24 cellular contexts compared by ENCODE assay signal in genomic region chr19:11860721-11861120, GRCh38. TPM values are rescaled to one million over a fixed set of nuclear protein-coding genes. Genes with fewer than 3 reads are reported as not detected.
DNase-seq lines count a peak whose midpoint lies in the region; ATAC-seq, FAIRE-seq and TF ChIP-seq lines count a peak whose summit lies in the region.
"Had no signal": no experiment of that assay in that cellular context is flagged by ENCODE, and none has a peak within 500 bp of the region (broad histone marks: within the 10 kb centered on the region; RNA-seq: fewer than 3 reads in every experiment).

No MANE protein-coding gene starts in this region.

- no peak for TF ChIP-seq CTCF in K562 (IDR thresholded peaks at IDR 0.05 in 2 of 3, conservative IDR thresholded peaks at IDR 0.05 in 1 of 3; ENCODE audit: insufficient read depth in 2 of 3, low read depth in 1 of 3, low read length in 3 of 3)

- no peak overlapping the region for H3K4ac ChIP-seq in trophoblast cell (ENCODE audit: low read depth, low read length)

- intact Hi-C loops in K562 (cut with micrococcal nuclease), result no loop called here
- intact Hi-C loops in left cardiac atrium (cut with DNase I), result no loop called here

- in situ Hi-C loops in K562 (cut with MboI), result no loop called here

- H3K79me2 ChIP-seq in K562 (ENCODE audit: control insufficient read depth, insufficient read depth, low read length), result no peaks in the 10 kb centered on the region
- H3K79me2 ChIP-seq in trophoblast cell (ENCODE audit: control insufficient read depth, insufficient read depth, low read length, poor library complexity), result no peaks in the 10 kb centered on the region

- no TSS peak for BruUV-seq in K562 (replicated peaks; lab: Mats Ljungman, UMichigan)

- peaks cover 100% of the 10 kb centered on the region for H3K9me3 ChIP-seq in BLaER1
- no peaks in the 10 kb centered on the region for H3K9me3 ChIP-seq in K562 (replicated peaks; ENCODE audit: control insufficient read depth, insufficient read depth, low read depth, low read length)
- peaks cover 8% of the 10 kb centered on the region for H3K9me3 ChIP-seq in trophoblast cell (ENCODE audit: insufficient read depth, low read depth, low read length)

- TF ChIP-seq POLR2A in K562 (conservative IDR thresholded peaks at IDR 0.05), result no peak

- no peaks in the 10 kb centered on the region for H3K79me1 ChIP-seq in trophoblast cell (ENCODE audit: low read length)

- H3K4me2 ChIP-seq in BLaER1, result no peak overlapping the region
- H3K4me2 ChIP-seq in K562 (ENCODE audit: insufficient read depth, low read length), result no peak overlapping the region
- no peak overlapping the region for H3K4me2 ChIP-seq in trophoblast cell (ENCODE audit: low read length)
- H3K4me2 ChIP-seq: A549 had no signal

- no peak for TF ChIP-seq EP300 in K562 (IDR thresholded peaks at IDR 0.05; ENCODE audit: low read length)

- no peak overlapping the region for H4K12ac ChIP-seq in trophoblast cell (ENCODE audit: low read depth, low read length)

- H3K4me3 ChIP-seq in BLaER1 (0 out of 2 replicates have a peak overlapping the region, but pooled peaks have one; percentile 18), K562 (no peak overlapping the region), trophoblast cell (ENCODE audit: low read depth, low read length) (no peak overlapping the region)
- H3K4me3 ChIP-seq: A549, GM12878 had no signal

- H3K18ac ChIP-seq in trophoblast cell (ENCODE audit: low read length), result no peak overlapping the region

- no peak overlapping the region for H2BK12ac ChIP-seq in trophoblast cell (ENCODE audit: low read length)

- POLR2A ChIA-PET in K562 (lab: Yijun Ruan, JAX), result interaction anchor here (0.7 kb wide), 1 partner anchor 504 kb away, joined by 3 read pairs; no protein-coding TSS in a partner anchor

- H2AFZ ChIP-seq in K562 (ENCODE audit: low read depth, low read length), result no peak overlapping the region
- no peak overlapping the region for H2AFZ ChIP-seq in trophoblast cell (ENCODE audit: insufficient read depth, low read length, poor library complexity)

- CTCF ChIA-PET in K562 (lab: Yijun Ruan, JAX; ENCODE audit: low intra/inter-chr PET ratio), result no interaction called here

- TF ChIP-seq RAD21 in K562 (CRISPR knock-in tag; conservative IDR thresholded peaks at IDR 0.05 in 1 of 2, IDR thresholded peaks at IDR 0.05 in 1 of 2), result no peak

- no peaks in the 10 kb centered on the region for H3K4me1 ChIP-seq in BLaER1
- H3K4me1 ChIP-seq in K562 (replicated peaks in 1 of 2; ENCODE audit: control insufficient read depth in 2 of 2, insufficient read depth in 2 of 2, low read length in 2 of 2), result no peaks in the 10 kb centered on the region
- H3K4me1 ChIP-seq in trophoblast cell (ENCODE audit: control insufficient read depth in 1 of 2, insufficient read depth in 2 of 2, low read length in 2 of 2), result no peaks in the 10 kb centered on the region
- H3K4me1 ChIP-seq: A549 had no signal

- ATAC-seq in K562 (no peak), left cardiac atrium (no peak), HG02973 (IDR thresholded peaks at IDR 0.05; ENCODE audit: unreplicated experiment) (no peak)
- ATAC-seq: A549, GM12878 had no signal

- H3K9ac ChIP-seq in BLaER1 (no peak overlapping the region), K562 (ENCODE audit: insufficient read depth in 1 of 2, low read depth in 2 of 2, low read length in 2 of 2) (no peak overlapping the region), trophoblast cell (ENCODE audit: low read length) (no peak overlapping the region)

- no peak for FAIRE-seq in K562 (lab: Jason Lieb, UNC)
- FAIRE-seq: A549, GM12878, GM12892, GM18507 had no signal

- H4K20me1 ChIP-seq in BLaER1, result peaks cover 45% of the 10 kb centered on the region; the same call in 1 of the 2 replicates
- H4K20me1 ChIP-seq in K562 (replicated peaks; ENCODE audit: control insufficient read depth, insufficient read depth, low read length), result no peaks in the 10 kb centered on the region

- DNase-seq in K562 (ENCODE audit: extremely low read depth in 1 of 4, low spot score in 3 of 4) (no peak), trophoblast cell (peak; percentile 81 to 90), left cardiac atrium (no peak)
- DNase-seq: AML-193; C1 segment of cervical spinal cord; CD4-positive, alpha-beta memory T cell; CD4-positive, CD25-positive, alpha-beta regulatory T cell; CD8-positive, alpha-beta memory T cell; COR-L47; DMS 273 treated with DMSO at 0.1 percent for 48 hours; DMS153; DMS53; DMS79; DND-41; EL; GDM1 had no signal

- no peak overlapping the region for H4K91ac ChIP-seq in trophoblast cell (ENCODE audit: low read depth, low read length)

- H3K27ac ChIP-seq in BLaER1 (no peak overlapping the region), K562 (ENCODE audit: extremely low read depth, low read depth, low read length) (no peak overlapping the region), trophoblast cell (ENCODE audit: low read depth, low read length) (no peak overlapping the region)
- H3K27ac ChIP-seq: 22Rv1, A549 had no signal

- H3K23ac ChIP-seq in trophoblast cell (ENCODE audit: low read length), result no peak overlapping the region

- no peak overlapping the region for H2AK5ac ChIP-seq in trophoblast cell (ENCODE audit: low read length)

- H3K36me3 ChIP-seq in BLaER1 (peaks cover 100% of the 10 kb centered on the region), K562 (ENCODE audit: control insufficient read depth, insufficient read depth, low read length) (no peaks in the 10 kb centered on the region), trophoblast cell (ENCODE audit: control insufficient read depth in 1 of 2, insufficient read depth in 2 of 2, low read length in 2 of 2) (no peaks in the 10 kb centered on the region)

- H3K27me3 ChIP-seq in BLaER1 (no peaks in the 10 kb centered on the region), K562 (ENCODE audit: control insufficient read depth in 2 of 2, insufficient read depth in 2 of 2, low read length in 2 of 2) (peaks cover 5 to 18% of the 10 kb centered on the region in 2 experiments), trophoblast cell (ENCODE audit: insufficient read depth, low read length) (no peaks in the 10 kb centered on the region)

- no peak overlapping the region for H2BK120ac ChIP-seq in trophoblast cell (ENCODE audit: insufficient read depth, low read length, poor library complexity)

- no peak overlapping the region for H2BK5ac ChIP-seq in trophoblast cell (ENCODE audit: low read depth, low read length, poor library complexity)

- WGBS in K562 (ENCODE audit: insufficient coverage, low coverage, missing lambda C conversion rate), result 2% methylated on average over 7 of the region's 7 CpGs
- WGBS in trophoblast cell (ENCODE audit: extremely low coverage, insufficient coverage, insufficient read length), result no CpG with 5 or more reads among the region's 7 CpGs

- H3K14ac ChIP-seq in trophoblast cell (ENCODE audit: low read length), result no peak overlapping the region

- no peak overlapping the region for H4K8ac ChIP-seq in trophoblast cell (ENCODE audit: low read depth, low read length)

- H3K9me1 ChIP-seq in K562 (ENCODE audit: control insufficient read depth, insufficient read depth, low read length), result no peaks in the 10 kb centered on the region

RNA-seq across cellular contexts. Expression of gene ZNF439, which starts 12.2 kb away (rescaled TPM):
- total RNA-seq in K562 (2011; cell fraction: chromatin; rRNA removed; ENCODE audit: low replicate concordance), result 0.30 and 0.46 TPM in 2 replicates
- 0.17 and 0.26 TPM in 2 replicates for total RNA-seq in K562 (2011; cell fraction: nucleolus; rRNA removed)
- 0.29 and 0.46 TPM in 2 replicates for total RNA-seq in K562 (2011; cell fraction: nucleoplasm; rRNA removed)
- 0.18 TPM in 1 of 2 replicates, not detected in the other for total RNA-seq in K562 (2014; rRNA removed)
- total RNA-seq in K562 (2014; rRNA removed; fragmentation: Illumina TruSeq; extraction: Trizol), result 0.11 and 0.13 TPM in 2 replicates
- total RNA-seq in K562 (2015; rRNA removed; fragmentation: Illumina TruSeq; extraction: Trizol), result not detected in 2 replicates
- 0.11 TPM in 2 replicates for total RNA-seq in K562 (2021)
- polyA plus RNA-seq in K562 (2011; rRNA removed), result 0.10 and 0.16 TPM in 2 replicates
- polyA plus RNA-seq in K562 (2011; cell fraction: cytosol; rRNA removed), result not detected in 2 replicates
- 0.06 and 0.11 TPM in 2 replicates for polyA plus RNA-seq in K562 (2011; cell fraction: nucleus; rRNA removed)
- 0.04 and 0.07 TPM in 2 replicates for polyA plus RNA-seq in K562 (2012)
- 0.07 TPM in 1 of 2 replicates, not detected in the other for polyA plus RNA-seq in K562 (2014; fragmentation: Illumina TruSeq; extraction: Trizol)
- under 1 TPM in 1 of 2 experiments, not detected in 1; 0.04 TPM for polyA plus RNA-seq in K562 (2014; fragmentation: Nextera tagmentation; extraction: Ambion mirVana)
- polyA plus RNA-seq in K562 (2014; rRNA removed), result not detected in 2 replicates
- 0.07 and 0.33 TPM in 2 replicates for polyA minus RNA-seq in K562 (2011; rRNA and poly(A)+ RNA removed)
- polyA minus RNA-seq in K562 (2011; cell fraction: cytosol; rRNA and poly(A)+ RNA removed), result not detected in 2 replicates
- not detected in 2 replicates for polyA minus RNA-seq in K562 (2011; cell fraction: nucleus; rRNA and poly(A)+ RNA removed)
- polyA plus RNA-seq in trophoblast cell (2013), result 0.64 and 0.71 TPM in 2 replicates
- total RNA-seq in left cardiac atrium, result 1 to 10 TPM; 4.1 to 4.2 TPM
- total RNA-seq: A172 had no signal
- polyA plus RNA-seq: A549 had no signal

RNA-seq across cellular contexts. Expression of gene ZNF69, which starts 26.9 kb away (rescaled TPM):
- total RNA-seq in K562 (2011; cell fraction: chromatin; rRNA removed; ENCODE audit: low replicate concordance), result 6.6 and 20.9 TPM in 2 replicates
- 4.0 and 7.0 TPM in 2 replicates for total RNA-seq in K562 (2011; cell fraction: nucleolus; rRNA removed)
- total RNA-seq in K562 (2011; cell fraction: nucleoplasm; rRNA removed), result 8.7 and 10.8 TPM in 2 replicates
- total RNA-seq in K562 (2014; rRNA removed) (2.2 and 2.3 TPM in 2 replicates), K562 (2014; rRNA removed; fragmentation: Illumina TruSeq; extraction: Trizol) (5.0 and 5.4 TPM in 2 replicates), K562 (2015; rRNA removed; fragmentation: Illumina TruSeq; extraction: Trizol) (4.6 and 5.4 TPM in 2 replicates), K562 (2021) (2.6 and 4.1 TPM in 2 replicates), left cardiac atrium (1 to 10 TPM; 4.4 to 4.5 TPM)
- polyA plus RNA-seq in K562 (2011; rRNA removed) (2.8 and 3.6 TPM in 2 replicates), K562 (2014; fragmentation: Illumina TruSeq; extraction: Trizol) (2.5 and 3.3 TPM in 2 replicates), K562 (2014; fragmentation: Nextera tagmentation; extraction: Ambion mirVana) (1 to 10 TPM; 3.5 to 4.8 TPM), K562 (2014; rRNA removed) (1.4 and 5.4 TPM in 2 replicates)
- 2.0 and 2.1 TPM in 2 replicates for polyA plus RNA-seq in K562 (2011; cell fraction: cytosol; rRNA removed)
- 2.1 and 2.9 TPM in 2 replicates for polyA plus RNA-seq in K562 (2011; cell fraction: nucleus; rRNA removed)
- polyA plus RNA-seq in K562 (2012), result 2.9 and 3.2 TPM in 2 replicates
- 7.5 and 13.9 TPM in 2 replicates for polyA minus RNA-seq in K562 (2011; rRNA and poly(A)+ RNA removed)
- 3.0 and 3.8 TPM in 2 replicates for polyA minus RNA-seq in K562 (2011; cell fraction: cytosol; rRNA and poly(A)+ RNA removed)
- polyA minus RNA-seq in K562 (2011; cell fraction: nucleus; rRNA and poly(A)+ RNA removed), result 3.5 and 7.0 TPM in 2 replicates
- polyA plus RNA-seq in trophoblast cell (2013), result 11.1 and 11.2 TPM in 2 replicates
- total RNA-seq: A172 had no signal
- polyA plus RNA-seq: A549 had no signal

RNA-seq across cellular contexts. Expression of gene ZNF440, which starts 46.6 kb away (rescaled TPM):
- 40.8 and 110 TPM in 2 replicates for total RNA-seq in K562 (2011; cell fraction: chromatin; rRNA removed; ENCODE audit: low replicate concordance)
- total RNA-seq in K562 (2011; cell fraction: nucleolus; rRNA removed), result 29.2 and 39.6 TPM in 2 replicates
- total RNA-seq in K562 (2011; cell fraction: nucleoplasm; rRNA removed), result 54.2 and 68.9 TPM in 2 replicates
- 13.4 and 18.1 TPM in 2 replicates for total RNA-seq in K562 (2014; rRNA removed)
- total RNA-seq in K562 (2014; rRNA removed; fragmentation: Illumina TruSeq; extraction: Trizol), result 32.6 and 36.4 TPM in 2 replicates
- 25.3 and 26.9 TPM in 2 replicates for total RNA-seq in K562 (2015; rRNA removed; fragmentation: Illumina TruSeq; extraction: Trizol)
- 19.1 and 19.3 TPM in 2 replicates for total RNA-seq in K562 (2021)
- polyA plus RNA-seq in K562 (2011; rRNA removed), result 16.6 and 19.5 TPM in 2 replicates
- polyA plus RNA-seq in K562 (2011; cell fraction: cytosol; rRNA removed), result 3.1 and 6.3 TPM in 2 replicates
- polyA plus RNA-seq in K562 (2011; cell fraction: nucleus; rRNA removed), result 18.1 and 18.4 TPM in 2 replicates
- polyA plus RNA-seq in K562 (2012), result 7.3 and 8.4 TPM in 2 replicates
- 12.1 and 12.7 TPM in 2 replicates for polyA plus RNA-seq in K562 (2014; fragmentation: Illumina TruSeq; extraction: Trizol)
- 1 to 10 TPM; 5.9 to 6.1 TPM for polyA plus RNA-seq in K562 (2014; fragmentation: Nextera tagmentation; extraction: Ambion mirVana)
- polyA plus RNA-seq in K562 (2014; rRNA removed), result 12.2 and 13.3 TPM in 2 replicates
- 38.9 and 51.8 TPM in 2 replicates for polyA minus RNA-seq in K562 (2011; rRNA and poly(A)+ RNA removed)
- polyA minus RNA-seq in K562 (2011; cell fraction: cytosol; rRNA and poly(A)+ RNA removed), result 20.8 and 30.1 TPM in 2 replicates
- 12.4 and 22.0 TPM in 2 replicates for polyA minus RNA-seq in K562 (2011; cell fraction: nucleus; rRNA and poly(A)+ RNA removed)
- polyA plus RNA-seq in trophoblast cell (2013), result 10.8 and 11.1 TPM in 2 replicates
- total RNA-seq in left cardiac atrium, result 1 to 10 TPM; 5.4 to 6.3 TPM

Comparison
In these comparisons a context has a peak if more than half of its experiments do, and no peak if none do; other contexts are left out.
1. DNase-seq: peak in trophoblast cell (2 of 2); none in K562 (0 of 4) and left cardiac atrium (single experiment).